ENCODE assay signal across 27 cellular contexts in genomic region chr3:133758969-133759739, GRCh38. TPM values are rescaled to one million over a fixed set of nuclear protein-coding genes. Genes with fewer than 3 reads are reported as not detected.
DNase-seq lines count a peak whose midpoint lies in the region; ATAC-seq, FAIRE-seq and TF ChIP-seq lines count a peak whose summit lies in the region.
"Had no signal": no experiment of that assay in that cellular context is flagged by ENCODE, and none has a peak within 500 bp of the region (broad histone marks: within the 10 kb centered on the region; RNA-seq: fewer than 3 reads in every experiment).

No MANE protein-coding gene starts in this region.

- ATAC-seq in HG03460 (IDR thresholded peaks at IDR 0.05; ENCODE audit: unreplicated experiment): no peak
- ATAC-seq: A549 had no signal

- TF ChIP-seq EP300 in H1 (IDR thresholded peaks at IDR 0.05; ENCODE audit: borderline replicate concordance in 1 of 2, low read depth in 2 of 2, low read length in 2 of 2): no peak

- H3K36me3 ChIP-seq in H1 (ENCODE audit: control insufficient read depth in 2 of 4, insufficient read depth in 4 of 4, low read length in 3 of 4) (no peaks in the 10 kb centered on the region), neural progenitor cell (no peaks in the 10 kb centered on the region), SJCRH30 (no peaks in the 10 kb centered on the region)
- H3K36me3 ChIP-seq: BE2C; BLaER1 treated with 17β-estradiol and CSF1 and Interleukin-3, amounts not matched to agents 10 nM and 100 nM had no signal

- H3F3A ChIP-seq in neural progenitor cell (ENCODE audit: low read depth): no peaks in the 10 kb centered on the region

- no peak for TF ChIP-seq POLR2A in H1 (IDR thresholded peaks at IDR 0.05; ENCODE audit: control extremely low read depth in 1 of 2, low read depth in 2 of 2, low read length in 2 of 2)

- H3K4ac ChIP-seq in H9 (ENCODE audit: low read depth, low read length): no peak overlapping the region
- no peak overlapping the region for H3K4ac ChIP-seq in H1 (replicated peaks; ENCODE audit: insufficient read length, low read depth, low read length)

- CTCF ChIA-PET in H1 (lab: Charles Lee; ENCODE audit: partially characterized antibody): no interaction called here

- no peaks in the 10 kb centered on the region for H3K9me3 Mint-ChIP-seq in H9
- no peaks in the 10 kb centered on the region for H3K9me3 Mint-ChIP-seq in neural progenitor cell
- H3K9me3 Mint-ChIP-seq: CD4-positive, alpha-beta T cell; CD8-positive, alpha-beta memory T cell had no signal

- no peak overlapping the region for H2BK120ac ChIP-seq in H9 (ENCODE audit: low read depth, low read length, poor library complexity, severe bottlenecking)
- no peak overlapping the region for H2BK120ac ChIP-seq in H1 (replicated peaks; ENCODE audit: low read depth, low read length)

- no peak overlapping the region for H3K23ac ChIP-seq in H9 (ENCODE audit: insufficient read length, low read depth, low read length)
- H3K23ac ChIP-seq in H1 (ENCODE audit: insufficient read length): no peak overlapping the region

- WGBS in H9 (ENCODE audit: extremely low coverage, insufficient read length, low lambda C conversion rate): no CpG with 5 or more reads among the region's 8 CpGs
- 92% methylated on average over 8 of the region's 8 CpGs; no CpG with 5 or more reads in 1 of the 2 experiments for WGBS in H1 (ENCODE audit: extremely low coverage in 1 of 2, insufficient coverage in 1 of 2, insufficient read length in 1 of 2, insufficient replicate concordance in 2 of 2, low coverage in 1 of 2, low lambda C conversion rate in 2 of 2, missing lambda C conversion rate in 1 of 2), 2 experiments

- no peak overlapping the region for H2BK20ac ChIP-seq in H9 (ENCODE audit: low read depth, low read length, poor library complexity, severe bottlenecking)
- H2BK20ac ChIP-seq in H1 (ENCODE audit: low read length): no peak overlapping the region

- H3K27ac ChIP-seq in H9 (ENCODE audit: insufficient read length, low read depth, low read length) (no peak overlapping the region), H1 (ENCODE audit: low read depth, low read length) (no peak overlapping the region), neural progenitor cell (no peak overlapping the region), SJCRH30 (no peak overlapping the region)
- H3K27ac ChIP-seq: A549; BLaER1 treated with 17β-estradiol and CSF1 and Interleukin-3, amounts not matched to agents 10 nM and 100 nM; GM23248 had no signal

- no peaks in the 10 kb centered on the region for H3K23me2 ChIP-seq in H9 (ENCODE audit: insufficient read length, low read depth, low read length, poor library complexity, severe bottlenecking)
- no peaks in the 10 kb centered on the region for H3K23me2 ChIP-seq in H1 (ENCODE audit: low read depth, low read length)

- H3K79me2 ChIP-seq in H9 (ENCODE audit: insufficient read depth, low read length) (no peaks in the 10 kb centered on the region), H1 (ENCODE audit: control insufficient read depth in 1 of 2, insufficient read depth in 2 of 2, low read length in 2 of 2) (no peaks in the 10 kb centered on the region), neural progenitor cell (ENCODE audit: low read depth) (no peaks in the 10 kb centered on the region)

- H3K18ac ChIP-seq in H9 (ENCODE audit: insufficient read length, low read depth, low read length) (no peak overlapping the region), H1 (ENCODE audit: extremely low read depth, low read length) (no peak overlapping the region)

- no peak overlapping the region for H3K4me2 ChIP-seq in H9 (ENCODE audit: insufficient read depth, insufficient read length, low read length)
- peak overlapping the region in 1 of 2 experiments; percentile 32; a peak in 1 of 4 replicates for H3K4me2 ChIP-seq in H1 (ENCODE audit: insufficient read depth in 1 of 2, low read depth in 2 of 2, low read length in 2 of 2)
- no peak overlapping the region for H3K4me2 ChIP-seq in neural progenitor cell
- H3K4me2 ChIP-seq: A549; BLaER1 treated with 17β-estradiol and CSF1 and Interleukin-3, amounts not matched to agents 10 nM and 100 nM had no signal

- H3T11ph ChIP-seq in H9 (ENCODE audit: low read length): no peak overlapping the region

- H3K4me1 ChIP-seq in H9 (ENCODE audit: insufficient read depth, low read length): no peaks in the 10 kb centered on the region
- H3K4me1 ChIP-seq in H1 (replicated peaks in 1 of 4; ENCODE audit: control insufficient read depth in 3 of 4, insufficient read depth in 4 of 4, low read length in 3 of 4): peaks cover 0 to 8% (median under 1%) of the 10 kb centered on the region in 4 experiments; a peak in 2 of 7 replicates
- peaks cover 6% of the 10 kb centered on the region for H3K4me1 ChIP-seq in neural progenitor cell
- H3K4me1 ChIP-seq in SJCRH30: peaks cover 7% of the 10 kb centered on the region
- H3K4me1 ChIP-seq: A549, BE2C had no signal

- H2AFZ ChIP-seq in H9 (ENCODE audit: low read length): no peak overlapping the region
- H2AFZ ChIP-seq in H1 (ENCODE audit: low read length): peak overlapping the region; percentile 3; the same call in 1 of the 2 replicates
- H2AFZ ChIP-seq in neural progenitor cell (replicated peaks): peak overlapping the region; percentile 64
- H2AFZ ChIP-seq: GM23248 had no signal

- H4K20me1 ChIP-seq in H9 (ENCODE audit: control insufficient read depth, insufficient read depth, insufficient read length) (no peaks in the 10 kb centered on the region), H1 (replicated peaks in 1 of 2; ENCODE audit: control insufficient read depth in 1 of 2, insufficient read depth in 2 of 2, low read length in 2 of 2) (no peaks in the 10 kb centered on the region), neural progenitor cell (ENCODE audit: low read depth) (no peaks in the 10 kb centered on the region)
- H4K20me1 ChIP-seq: BLaER1 treated with 17β-estradiol and CSF1 and Interleukin-3, amounts not matched to agents 10 nM and 100 nM had no signal

- no peak overlapping the region for H3K56ac ChIP-seq in H9 (ENCODE audit: insufficient read length, low read depth, low read length)
- no peak overlapping the region for H3K56ac ChIP-seq in H1 (replicated peaks; ENCODE audit: insufficient read length, low read depth, low read length)

- H3K4me3 ChIP-seq in H1 (ENCODE audit: extremely low read depth in 1 of 4, insufficient read depth in 2 of 4, low read depth in 3 of 4, low read length in 4 of 4) (no peak overlapping the region), neural progenitor cell (no peak overlapping the region), SJCRH30 (no peak overlapping the region)
- H3K4me3 ChIP-seq: A549; BLaER1 treated with 17β-estradiol and CSF1 and Interleukin-3, amounts not matched to agents 10 nM and 100 nM; GM23248 had no signal

- H2AK5ac ChIP-seq in H9 (ENCODE audit: insufficient read length, low read length): no peak overlapping the region
- no peak overlapping the region for H2AK5ac ChIP-seq in H1 (ENCODE audit: low read depth, low read length)

- POLR2A ChIA-PET in H1 (lab: Charles Lee; ENCODE audit: partially characterized antibody): no interaction called here

- H2BK5ac ChIP-seq in H9 (ENCODE audit: insufficient read length, low read length) (no peak overlapping the region), H1 (ENCODE audit: low read depth, low read length) (no peak overlapping the region)

- H4K8ac ChIP-seq in H9 (replicated peaks; ENCODE audit: insufficient read length, low read depth, low read length) (no peak overlapping the region), H1 (ENCODE audit: extremely low read depth, insufficient read depth, low read length) (no peak overlapping the region)

- H3K27me3 Mint-ChIP-seq in H9 (ENCODE audit: low read depth): peaks cover 12% of the 10 kb centered on the region
- peaks cover 4% of the 10 kb centered on the region for H3K27me3 Mint-ChIP-seq in neural progenitor cell (ENCODE audit: insufficient read depth, low read depth)

- no peak overlapping the region for H3K14ac ChIP-seq in H9 (ENCODE audit: insufficient read depth, low read length)
- no peak overlapping the region for H3K14ac ChIP-seq in H1 (ENCODE audit: insufficient read length)

- TF ChIP-seq CTCF in H9 (conservative IDR thresholded peaks at IDR 0.05) (no peak), H1 (IDR thresholded peaks at IDR 0.05; ENCODE audit: control extremely low read depth in 1 of 3, insufficient read depth in 1 of 3, low read depth in 1 of 3, low read length in 3 of 3) (no peak), neural progenitor cell (IDR thresholded peaks at IDR 0.05) (no peak)

- H3K9ac ChIP-seq in H9 (ENCODE audit: extremely low read depth, insufficient read length, low read length) (no peak overlapping the region), H1 (replicated peaks in 1 of 4; ENCODE audit: extremely low read depth in 1 of 4, low read depth in 3 of 4, low read length in 3 of 4) (no peak overlapping the region; a peak in 1 of 7 replicates), neural progenitor cell (no peak overlapping the region)
- H3K9ac ChIP-seq: BLaER1 treated with 17β-estradiol and CSF1 and Interleukin-3, amounts not matched to agents 10 nM and 100 nM; GM23248 had no signal

- H3K4me1 Mint-ChIP-seq in H9: peaks cover 25 to 26% of the 10 kb centered on the region in 2 experiments
- H3K4me1 Mint-ChIP-seq in neural progenitor cell: no peaks in the 10 kb centered on the region
- H3K4me1 Mint-ChIP-seq: CD14-positive monocyte; CD8-positive, alpha-beta memory T cell had no signal

- H3K79me1 ChIP-seq in H9 (ENCODE audit: insufficient read depth, low read depth, low read length, poor library complexity, severe bottlenecking) (no peaks in the 10 kb centered on the region), H1 (ENCODE audit: low read depth, low read length) (no peaks in the 10 kb centered on the region)

- H4K5ac ChIP-seq in H9 (ENCODE audit: insufficient read length, low read depth, low read length) (no peak overlapping the region), H1 (ENCODE audit: insufficient read length, low read depth, low read length) (no peak overlapping the region)

- H3K27ac Mint-ChIP-seq in H9 (peak overlapping the region in 2 of 3 experiments; percentile 2 to 8; a peak in 3 of 7 replicates), neural progenitor cell (no peak overlapping the region)
- H3K27ac Mint-ChIP-seq: CD14-positive monocyte; CD4-positive, alpha-beta T cell; CD8-positive, alpha-beta memory T cell had no signal

- H2BK15ac ChIP-seq in H9 (ENCODE audit: low read depth, low read length): no peak overlapping the region
- no peak overlapping the region for H2BK15ac ChIP-seq in H1 (ENCODE audit: low read length)

- no peak for TF ChIP-seq RAD21 in H1 (IDR thresholded peaks at IDR 0.05 in 1 of 2, conservative IDR thresholded peaks at IDR 0.05 in 1 of 2; ENCODE audit: low read depth in 2 of 2, low read length in 2 of 2)

- H3K36me3 Mint-ChIP-seq in H9 (ENCODE audit: insufficient read depth in 1 of 3, low read depth in 3 of 3): no peaks in the 10 kb centered on the region; a peak in 1 of 7 replicates
- H3K36me3 Mint-ChIP-seq in neural progenitor cell: no peaks in the 10 kb centered on the region
- H3K36me3 Mint-ChIP-seq: CD14-positive monocyte; CD8-positive, alpha-beta memory T cell had no signal

- H3K27me3 ChIP-seq in H9 (ENCODE audit: insufficient read depth, low read length): no peaks in the 10 kb centered on the region
- H3K27me3 ChIP-seq in H1 (replicated peaks in 1 of 4; ENCODE audit: control insufficient read depth in 3 of 4, extremely low read depth in 1 of 4, insufficient read depth in 3 of 4, low read length in 3 of 4): no peaks in the 10 kb centered on the region; a peak in 1 of 7 replicates
- H3K27me3 ChIP-seq in neural progenitor cell: no peaks in the 10 kb centered on the region
- 0 out of 2 replicates have a peak, but pooled peaks cover 3% of the 10 kb centered on the region for H3K27me3 ChIP-seq in SJCRH30
- H3K27me3 ChIP-seq: BLaER1 treated with 17β-estradiol and CSF1 and Interleukin-3, amounts not matched to agents 10 nM and 100 nM had no signal

- H4K91ac ChIP-seq in H9 (ENCODE audit: insufficient read length, low read depth, low read length) (no peak overlapping the region), H1 (replicated peaks; ENCODE audit: insufficient read length, low read length) (no peak overlapping the region)

- FAIRE-seq in H1 (lab: Jason Lieb, UNC): no peak
- FAIRE-seq: A549, D721Med, GM12891, GM18507, H54 had no signal

- H3K9me3 ChIP-seq in H9 (ENCODE audit: control insufficient read depth, low read depth, low read length) (no peaks in the 10 kb centered on the region), H1 (ENCODE audit: insufficient read depth in 2 of 2, low read depth in 1 of 2, low read length in 1 of 2) (no peaks in the 10 kb centered on the region), neural progenitor cell (ENCODE audit: low read depth) (no peaks in the 10 kb centered on the region), SJCRH30 (replicated peaks) (no peaks in the 10 kb centered on the region)
- H3K9me3 ChIP-seq: A549; BE2C; BLaER1 treated with 17β-estradiol and CSF1 and Interleukin-3, amounts not matched to agents 10 nM and 100 nM had no signal

- DNase-seq in ELF-1 (ENCODE audit: low read depth, low spot score) (peak; percentile 44), H9 (no peak), H1 (ENCODE audit: low read depth in 1 of 2, low spot score in 2 of 2) (no peak), neural progenitor cell (ENCODE audit: low spot score) (peak; percentile 17), SJCRH30 (no peak)
- DNase-seq in activated naive CD4-positive, alpha-beta T cell treated with Interleukin-2 at 50 U/mL for 16 hours: no peak
- DNase-seq: 8988T; ACHN; AML-193; BE2C; CD4-positive, alpha-beta T cell; CD8-positive, alpha-beta memory T cell; DMS 273 treated with DMSO at 0.1 percent for 48 hours; DMS79; EL; GF-D8; GM23248; HCEC 1CT had no signal

- no peak overlapping the region for H3K4me3 Mint-ChIP-seq in H9
- no peak overlapping the region for H3K4me3 Mint-ChIP-seq in neural progenitor cell
- H3K4me3 Mint-ChIP-seq: CD14-positive monocyte; CD4-positive, alpha-beta T cell; CD8-positive, alpha-beta memory T cell had no signal

- H2BK12ac ChIP-seq in H9 (ENCODE audit: insufficient read length, low read depth, low read length) (no peak overlapping the region), H1 (ENCODE audit: low read depth, low read length) (no peak overlapping the region)

RNA-seq across cellular contexts. Expression of gene TF, which starts 13.0 kb away (rescaled TPM):
- total RNA-seq in H9 (2021) (0.09 and 0.18 TPM in 2 replicates), neural progenitor cell (ENCODE audit: low replicate concordance) (0.77 TPM in 2 replicates)
- total RNA-seq in H1 (2021; fragmentation: NEBNext Ultra II Directional; extraction: Animal tissue kit (Norgen Biotek cat#: 25700)): 0.06 and 0.26 TPM in 2 replicates
- polyA plus RNA-seq in H1 (2011; rRNA removed): 0.02 and 0.19 TPM in 2 replicates
- 1.6 TPM for polyA plus RNA-seq in H1 (2011; cell fraction: cytosol; rRNA removed)
- 0.31 TPM for polyA plus RNA-seq in H1 (2011; cell fraction: nucleus; rRNA removed)
- 0.04 to 0.97 TPM (median 0.13 TPM) in 4 replicates for polyA plus RNA-seq in H1 (2012, experiment 1 of 2)
- polyA plus RNA-seq in H1 (2012, experiment 2 of 2): 0.34 TPM
- 0.08 TPM for polyA plus RNA-seq in H1 (2013, experiment 1 of 2)
- polyA plus RNA-seq in H1 (2013, experiment 2 of 2): 0.07 TPM
- under 0.01 and 0.02 TPM in 2 replicates for polyA minus RNA-seq in H1 (2011; rRNA and poly(A)+ RNA removed)
- polyA minus RNA-seq in H1 (2011; cell fraction: cytosol; rRNA and poly(A)+ RNA removed): not detected
- not detected for polyA minus RNA-seq in H1 (2011; cell fraction: nucleus; rRNA and poly(A)+ RNA removed)
- under 0.01 and 0.08 TPM in 2 replicates for total RNA-seq in SJCRH30 (2014; rRNA removed; shearing (Covaris generic))
- total RNA-seq: G401, GM23248 had no signal
- polyA plus RNA-seq: CD14-positive monocyte; CD8-positive, alpha-beta memory T cell had no signal

RNA-seq across cellular contexts. Expression of gene SRPRB, which starts 46.5 kb away (rescaled TPM):
- total RNA-seq in H9 (2021) (53.7 and 54.8 TPM in 2 replicates), neural progenitor cell (ENCODE audit: low replicate concordance) (22.9 and 30.2 TPM in 2 replicates)
- 43.4 and 49.8 TPM in 2 replicates for total RNA-seq in H1 (2021; fragmentation: NEBNext Ultra II Directional; extraction: Animal tissue kit (Norgen Biotek cat#: 25700))
- 15.9 and 24.9 TPM in 2 replicates for polyA plus RNA-seq in H1 (2011; rRNA removed)
- 24.1 TPM for polyA plus RNA-seq in H1 (2011; cell fraction: cytosol; rRNA removed)
- 41.3 TPM for polyA plus RNA-seq in H1 (2011; cell fraction: nucleus; rRNA removed)
- 29.4 to 35.9 TPM (median 33.9 TPM) in 4 replicates for polyA plus RNA-seq in H1 (2012, experiment 1 of 2)
- 9.6 TPM for polyA plus RNA-seq in H1 (2012, experiment 2 of 2)
- 25.4 TPM for polyA plus RNA-seq in H1 (2013, experiment 1 of 2)
- 33.9 TPM for polyA plus RNA-seq in H1 (2013, experiment 2 of 2)
- 49.7 and 61.6 TPM in 2 replicates for polyA minus RNA-seq in H1 (2011; rRNA and poly(A)+ RNA removed)
- 56.1 TPM for polyA minus RNA-seq in H1 (2011; cell fraction: cytosol; rRNA and poly(A)+ RNA removed)
- polyA minus RNA-seq in H1 (2011; cell fraction: nucleus; rRNA and poly(A)+ RNA removed): 28.8 TPM
- 36.0 and 46.3 TPM in 2 replicates for total RNA-seq in SJCRH30 (2014; rRNA removed; shearing (Covaris generic))

Comparison
In these comparisons a context has a peak if more than half of its experiments do, and no peak if none do; other contexts are left out.
1. DNase-seq: peak in ELF-1 (single experiment) and neural progenitor cell (single experiment); none in H9 (single experiment), H1 (0 of 2), activated naive CD4-positive, alpha-beta T cell treated with Interleukin-2 at 50 U/mL for 16 hours (single experiment) and SJCRH30 (0 of 2).